In genomic region chr16:11213373-11213772, GRCh38 we compare ENCODE assay signal across 17 cellular contexts. TPM values are rescaled to one million over a fixed set of nuclear protein-coding genes. Genes with fewer than 3 reads are reported as not detected.
DNase-seq lines count a peak whose midpoint lies in the region; ATAC-seq, FAIRE-seq and TF ChIP-seq lines count a peak whose summit lies in the region.
"Had no signal": no experiment of that assay in that cellular context is flagged by ENCODE, and none has a peak within 500 bp of the region (broad histone marks: within the 10 kb centered on the region; RNA-seq: fewer than 3 reads in every experiment).

No MANE protein-coding gene starts in this region.

- peak overlapping the region; percentile 56 for H2AFZ ChIP-seq in keratinocyte (ENCODE audit: control insufficient read depth, low read length)

- no peak overlapping the region for H3K4me3 ChIP-seq in BLaER1 treated with 17β-estradiol and CSF1 and Interleukin-3, amounts not matched to agents 10 nM and 100 nM
- no peak overlapping the region for H3K4me3 ChIP-seq in keratinocyte (ENCODE audit: control insufficient read depth in 2 of 3, extremely low read depth in 1 of 3, insufficient read depth in 2 of 3, low read depth in 1 of 3, low read length in 3 of 3)
- no peak overlapping the region for H3K4me3 ChIP-seq in MG63

- no peaks in the 10 kb centered on the region; a peak in 1 of 22 replicates for H3K36me3 ChIP-seq in BLaER1 treated with 17β-estradiol and CSF1 and Interleukin-3, amounts not matched to agents 10 nM and 100 nM
- H3K36me3 ChIP-seq in KOPT-K1 (ENCODE audit: insufficient read depth, low read length) (no peaks in the 10 kb centered on the region), keratinocyte (ENCODE audit: control insufficient read depth in 2 of 2, extremely low read depth in 1 of 2, insufficient read depth in 2 of 2, low read length in 2 of 2) (no peaks in the 10 kb centered on the region), MG63 (no peaks in the 10 kb centered on the region)

- H3K4me1 Mint-ChIP-seq in stimulated activated effector memory CD8-positive, alpha-beta T cell treated with anti-CD3 and anti-CD28 coated beads, Interleukin-12 subunit alpha, Interleukin-12 subunit beta, amount 100 ng/mL, for 72 hours: peaks cover 16% of the 10 kb centered on the region
- H3K4me1 Mint-ChIP-seq: CD4-positive, CD25-positive, alpha-beta regulatory T cell had no signal

- H3K27me3 ChIP-seq in BLaER1 treated with 17β-estradiol and CSF1 and Interleukin-3, amounts not matched to agents 10 nM and 100 nM: peaks cover 0 to 7% (median 0%) of the 10 kb centered on the region in 11 experiments; a peak in 1 of 22 replicates
- H3K27me3 ChIP-seq in keratinocyte (ENCODE audit: control insufficient read depth, extremely low read depth, insufficient read depth, low read length) (no peaks in the 10 kb centered on the region), MG63 (no peaks in the 10 kb centered on the region)

- H3K4me2 ChIP-seq in BLaER1 treated with 17β-estradiol and CSF1 and Interleukin-3, amounts not matched to agents 10 nM and 100 nM: peak overlapping the region; percentile 54 to 78 (median 72); a peak in 19 of 22 replicates
- no peak overlapping the region for H3K4me2 ChIP-seq in keratinocyte (ENCODE audit: control insufficient read depth, extremely low read depth, insufficient read depth, low read depth, low read length)

- ATAC-seq in stimulated activated effector memory CD8-positive, alpha-beta T cell treated with anti-CD3 and anti-CD28 coated beads, Interleukin-12 subunit alpha, Interleukin-12 subunit beta, amount 100 ng/mL, for 72 hours: peak; percentile 25
- no peak for ATAC-seq in HG03135 (IDR thresholded peaks at IDR 0.05; ENCODE audit: unreplicated experiment)

- dilution Hi-C loops in keratinocyte (cut with MboI; ENCODE audit: extremely low pct_ligation_motif_present, low sequenced_read_pairs): no loop called here

- no peaks in the 10 kb centered on the region for H3K9me1 ChIP-seq in keratinocyte (ENCODE audit: control insufficient read depth, extremely low read depth, insufficient read depth, low read length)

- no peak overlapping the region for H3K27ac Mint-ChIP-seq in stimulated activated effector memory CD8-positive, alpha-beta T cell treated with anti-CD3 and anti-CD28 coated beads, Interleukin-12 subunit alpha, Interleukin-12 subunit beta, amount 100 ng/mL, for 72 hours
- H3K27ac Mint-ChIP-seq: CD4-positive, CD25-positive, alpha-beta regulatory T cell had no signal

- H3K79me2 ChIP-seq in keratinocyte (ENCODE audit: control insufficient read depth, insufficient read depth, low read length): no peaks in the 10 kb centered on the region

- H3K4me1 ChIP-seq in BLaER1 treated with 17β-estradiol and CSF1 and Interleukin-3, amounts not matched to agents 10 nM and 100 nM: peaks cover 27 to 44% (median 37%) of the 10 kb centered on the region in 10 experiments
- peaks cover 25% of the 10 kb centered on the region for H3K4me1 ChIP-seq in keratinocyte (ENCODE audit: control insufficient read depth, extremely low read depth, insufficient read depth, low read length)
- H3K4me1 ChIP-seq: Caco-2 had no signal

- H3K9me3 Mint-ChIP-seq in stimulated activated effector memory CD8-positive, alpha-beta T cell treated with anti-CD3 and anti-CD28 coated beads, Interleukin-12 subunit alpha, Interleukin-12 subunit beta, amount 100 ng/mL, for 72 hours: peaks cover 3% of the 10 kb centered on the region

- no peak overlapping the region for H3K4me3 Mint-ChIP-seq in stimulated activated effector memory CD8-positive, alpha-beta T cell treated with anti-CD3 and anti-CD28 coated beads, Interleukin-12 subunit alpha, Interleukin-12 subunit beta, amount 100 ng/mL, for 72 hours
- H3K4me3 Mint-ChIP-seq: CD4-positive, CD25-positive, alpha-beta regulatory T cell had no signal

- TF ChIP-seq CTCF in keratinocyte (optimal IDR thresholded peaks at IDR 0.05 in 1 of 3, IDR thresholded peaks at IDR 0.05 in 1 of 3, conservative IDR thresholded peaks at IDR 0.05 in 1 of 3; ENCODE audit: extremely low read depth in 1 of 3, insufficient read depth in 2 of 3, low read length in 3 of 3): no peak

- H3K27ac ChIP-seq in BLaER1 treated with 17β-estradiol and CSF1 and Interleukin-3, amounts not matched to agents 10 nM and 100 nM: 0 out of 22 replicates have a peak overlapping the region, but pooled peaks of 1 of the 11 experiments have one; percentile 0
- peak overlapping the region; percentile 61 for H3K27ac ChIP-seq in KOPT-K1 (ENCODE audit: low read depth, low read length, poor library complexity, severe bottlenecking)
- no peak overlapping the region for H3K27ac ChIP-seq in keratinocyte (ENCODE audit: control insufficient read depth, insufficient read depth, low read length)
- H3K27ac ChIP-seq in substantia nigra (ENCODE audit: low read depth, low read length, poor library complexity, severe bottlenecking): no peak overlapping the region

- FAIRE-seq in keratinocyte (lab: Jason Lieb, UNC): no peak

- H4K20me1 ChIP-seq in BLaER1 treated with 17β-estradiol and CSF1 and Interleukin-3, amounts not matched to agents 10 nM and 100 nM: no peaks in the 10 kb centered on the region
- no peaks in the 10 kb centered on the region for H4K20me1 ChIP-seq in keratinocyte (ENCODE audit: control insufficient read depth, extremely low read depth, insufficient read depth, low read length)

- H3K9ac ChIP-seq in BLaER1 treated with 17β-estradiol and CSF1 and Interleukin-3, amounts not matched to agents 10 nM and 100 nM: peak overlapping the region in 4 of 11 experiments; percentile 0 to 50 (median 24); a peak in 3 of 22 replicates
- H3K9ac ChIP-seq in keratinocyte (ENCODE audit: control insufficient read depth, extremely low read depth, insufficient read depth, low read length): peak overlapping the region; percentile 2

- no peaks in the 10 kb centered on the region for H3K36me3 Mint-ChIP-seq in stimulated activated effector memory CD8-positive, alpha-beta T cell treated with anti-CD3 and anti-CD28 coated beads, Interleukin-12 subunit alpha, Interleukin-12 subunit beta, amount 100 ng/mL, for 72 hours
- H3K36me3 Mint-ChIP-seq: CD4-positive, CD25-positive, alpha-beta regulatory T cell had no signal

- DNase-seq in keratinocyte (ENCODE audit: low read depth, low spot score) (no peak), substantia nigra (lab: John Stamatoyannopoulos, UW) (no peak), MG63 (no peak), NCI-H1930 (lab: John Stamatoyannopoulos, UW) (no peak)
- no peak for DNase-seq in stimulated activated effector memory CD8-positive, alpha-beta T cell treated with anti-CD3 and anti-CD28 coated beads, Interleukin-12 subunit alpha, Interleukin-12 subunit beta, amount 100 ng/mL, for 72 hours (ENCODE audit: low spot score in 2 of 2)
- DNase-seq: Caco-2; CD4-positive, CD25-positive, alpha-beta regulatory T cell; DMS153; EL; HCEC 1CT; Karpas-422; NCI-H187 treated with DMSO at 0.1 percent for 48 hours; NCI-H446 had no signal

- peaks cover 16 to 29% (median 24%) of the 10 kb centered on the region in 11 experiments for H3K9me3 ChIP-seq in BLaER1 treated with 17β-estradiol and CSF1 and Interleukin-3, amounts not matched to agents 10 nM and 100 nM (replicated peaks in 1 of 11)
- H3K9me3 ChIP-seq in KOPT-K1 (ENCODE audit: insufficient read depth, low read length, poor library complexity, severe bottlenecking): peaks cover 20% of the 10 kb centered on the region
- H3K9me3 ChIP-seq in keratinocyte (ENCODE audit: control insufficient read depth, low read depth, low read length): peaks cover 6% of the 10 kb centered on the region
- H3K9me3 ChIP-seq in MG63: peaks cover 25% of the 10 kb centered on the region
- H3K9me3 ChIP-seq: Caco-2 had no signal

RNA-seq across cellular contexts. Expression of gene SOCS1, which starts 42.6 kb away (rescaled TPM):
- 0.98 to 2.8 TPM (median 2.4 TPM) in 3 replicates for polyA plus RNA-seq in keratinocyte
- 0.80 TPM for polyA plus RNA-seq in keratinocyte (2011; ENCODE audit: low read depth)
- 0.79 and 1.2 TPM in 2 replicates for polyA plus RNA-seq in keratinocyte (2011; cell fraction: cytosol; rRNA removed)
- polyA plus RNA-seq in keratinocyte (2011; cell fraction: nucleus; rRNA removed): 2.0 and 2.9 TPM in 2 replicates
- 3.1 and 3.8 TPM in 2 replicates for polyA plus RNA-seq in keratinocyte (2012; ENCODE audit: low replicate concordance)
- 0.38 to 6.6 TPM (median 0.92 TPM) in 3 replicates for polyA minus RNA-seq in keratinocyte
- 2.3 TPM for polyA minus RNA-seq in keratinocyte (2011; cell fraction: cytosol; rRNA and poly(A)+ RNA removed)
- 1.9 and 4.1 TPM in 2 replicates for polyA minus RNA-seq in keratinocyte (2011; cell fraction: nucleus; rRNA and poly(A)+ RNA removed)
- total RNA-seq in MG63 (2014; rRNA removed; shearing (Covaris generic); ENCODE audit: low replicate concordance): 0.16 TPM in 1 of 2 replicates, not detected in the other

RNA-seq across cellular contexts. Expression of gene TNP2, which starts 55.8 kb away (rescaled TPM):
- polyA plus RNA-seq in keratinocyte: not detected in 3 replicates
- not detected for polyA plus RNA-seq in keratinocyte (2011; ENCODE audit: low read depth)
- polyA plus RNA-seq in keratinocyte (2011; cell fraction: cytosol; rRNA removed): not detected in 2 replicates
- polyA plus RNA-seq in keratinocyte (2011; cell fraction: nucleus; rRNA removed): not detected in 2 replicates
- not detected in 2 replicates for polyA plus RNA-seq in keratinocyte (2012; ENCODE audit: low replicate concordance)
- polyA minus RNA-seq in keratinocyte: not detected in 3 replicates
- polyA minus RNA-seq in keratinocyte (2011; cell fraction: cytosol; rRNA and poly(A)+ RNA removed): not detected
- not detected in 2 replicates for polyA minus RNA-seq in keratinocyte (2011; cell fraction: nucleus; rRNA and poly(A)+ RNA removed)
- total RNA-seq in MG63 (2014; rRNA removed; shearing (Covaris generic); ENCODE audit: low replicate concordance): not detected in 2 replicates
- total RNA-seq: Caco-2; CD4-positive, CD25-positive, alpha-beta regulatory T cell; RPMI7951 had no signal
- polyA plus RNA-seq: CD4-positive, CD25-positive, alpha-beta regulatory T cell had no signal
